ENCODE assay signal across 12 cellular contexts in the genomic region with DNA sequence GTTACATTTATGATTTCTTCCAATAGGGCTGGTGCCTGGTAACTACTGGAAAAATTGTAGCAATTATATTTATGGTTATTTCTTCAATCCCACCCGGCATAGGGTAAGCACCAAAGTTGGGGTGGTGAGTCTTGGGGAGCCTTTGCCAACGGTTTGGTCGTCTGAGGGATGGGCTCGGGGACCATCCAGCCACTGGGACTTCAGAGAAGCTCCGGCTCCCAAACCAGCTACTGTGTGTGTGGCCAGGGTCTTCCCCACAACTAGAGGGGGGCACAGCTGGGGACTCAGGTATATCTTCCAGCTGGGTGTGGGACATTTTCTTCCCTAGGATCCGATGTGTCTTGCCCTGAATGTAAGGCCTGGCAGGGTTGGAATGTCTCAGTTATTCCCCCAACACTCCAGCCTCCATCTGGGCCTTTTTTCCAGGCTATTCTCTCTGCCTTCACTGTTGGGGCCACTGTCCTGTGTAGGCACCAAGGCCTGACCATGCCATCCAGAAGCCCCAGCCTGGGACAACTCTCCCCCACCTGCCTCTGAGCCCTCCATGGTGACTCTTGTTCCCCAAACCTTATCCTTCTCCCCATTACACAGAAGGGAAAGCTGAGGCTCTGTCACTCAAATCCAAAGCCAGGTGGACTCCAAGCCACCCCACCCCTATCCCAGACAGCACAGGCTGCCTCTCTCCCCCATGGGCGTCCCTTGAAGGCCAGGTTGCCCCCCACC. TPM values are rescaled to one million over a fixed set of nuclear protein-coding genes. Genes with fewer than 3 reads are reported as not detected.
DNase-seq lines count a peak whose midpoint lies in the region; TF ChIP-seq lines count a peak whose summit lies in the region.
"Had no signal": no experiment of that assay in that cellular context is flagged by ENCODE, and none has a peak within 500 bp of the region (broad histone marks: within the 10 kb centered on the region; RNA-seq: fewer than 3 reads in every experiment).

No MANE protein-coding gene starts in this region.

- H3K36me3 ChIP-seq in Peyer's patch (peaks cover 0 to 30% (median 0%) of the 10 kb centered on the region in 3 donors), stomach (peaks cover 22 to 47% (median 37%) of the 10 kb centered on the region in 4 donors)

- no peak for TF ChIP-seq CTCF in Peyer's patch (IDR thresholded peaks at IDR 0.05)
- no peak for TF ChIP-seq CTCF in stomach (IDR thresholded peaks at IDR 0.05)
- no peak for TF ChIP-seq CTCF in progenitor cell of endocrine pancreas (IDR thresholded peaks at IDR 0.05; ENCODE audit: unreplicated experiment)

- TF ChIP-seq EP300 in stomach (IDR thresholded peaks at IDR 0.05), result no peak

- H3K4me1 Mint-ChIP-seq in activated CD4-positive, alpha-beta T cell treated with anti-CD3 and anti-CD28 coated beads, Interleukin-2, amount 10 ng/mL, durations not matched to agents 24 days and 14 days, result peaks cover 26% of the 10 kb centered on the region
- no peaks in the 10 kb centered on the region for H3K4me1 Mint-ChIP-seq in progenitor cell of endocrine pancreas (ENCODE audit: low read depth)

- peak overlapping the region in 3 of 4 donors; percentile 75 to 91 (median 81) for H3K27ac ChIP-seq in Peyer's patch
- peak overlapping the region; percentile 82 to 89 (median 85) for H3K27ac ChIP-seq in stomach

- TF ChIP-seq POLR2A in Peyer's patch (IDR thresholded peaks at IDR 0.05), result no peak
- no peak for TF ChIP-seq POLR2A in stomach (IDR thresholded peaks at IDR 0.05)

- no peaks in the 10 kb centered on the region for H3K27me3 Mint-ChIP-seq in activated CD4-positive, alpha-beta T cell treated with anti-CD3 and anti-CD28 coated beads, Interleukin-2, amount 10 ng/mL, durations not matched to agents 24 days and 14 days
- H3K27me3 Mint-ChIP-seq in progenitor cell of endocrine pancreas, result peaks cover 22% of the 10 kb centered on the region

- WGBS in stomach, 5 donors, result 85 to 94% (median 87%) methylated on average over 6 to 7 of the region's 7 CpGs

- H3K27me3 ChIP-seq in Peyer's patch (no peaks in the 10 kb centered on the region), stomach (no peaks in the 10 kb centered on the region)

- peaks cover 30% of the 10 kb centered on the region for H3K36me3 Mint-ChIP-seq in activated CD4-positive, alpha-beta T cell treated with anti-CD3 and anti-CD28 coated beads, Interleukin-2, amount 10 ng/mL, durations not matched to agents 24 days and 14 days (ENCODE audit: low read depth)
- H3K36me3 Mint-ChIP-seq in progenitor cell of endocrine pancreas (ENCODE audit: insufficient read depth), result peaks cover 18% of the 10 kb centered on the region

- DNase-seq in activated CD4-positive, alpha-beta T cell treated with anti-CD3 and anti-CD28 coated beads, Interleukin-2, amount 10 ng/mL, durations not matched to agents 24 days and 14 days, result no peak
- no peak for DNase-seq in activated CD4-positive, alpha-beta T cell treated with anti-CD3 and anti-CD28 coated beads for 4 hours
- DNase-seq in Peyer's patch (no peak), germinal center (ENCODE audit: low spot score) (peak; percentile 25), stomach (no peak), progenitor cell of endocrine pancreas (ENCODE audit: low spot score, unreplicated experiment) (no peak), GM19238 (ENCODE audit: insufficient read length, low spot score) (no peak), AG20443 (ENCODE audit: low spot score) (no peak)
- DNase-seq: activated CD8-positive, alpha-beta memory T cell treated with anti-CD3 and anti-CD28 coated beads, Interleukin-2, amount 50 U/mL, for 4 hours; foreskin melanocyte; mesendoderm; stimulated activated CD4-positive, alpha-beta T cell treated with anti-CD3 and anti-CD28 coated beads, Interleukin-12 subunit alpha, Interleukin-12 subunit beta, amount 100 ng/mL, for 4 hours had no signal

- peak overlapping the region; percentile 50 for H3K4me3 Mint-ChIP-seq in activated CD4-positive, alpha-beta T cell treated with anti-CD3 and anti-CD28 coated beads, Interleukin-2, amount 10 ng/mL, durations not matched to agents 24 days and 14 days
- H3K4me3 Mint-ChIP-seq in progenitor cell of endocrine pancreas (ENCODE audit: low read depth), result no peak overlapping the region

- no peaks in the 10 kb centered on the region for H3K9me3 ChIP-seq in Peyer's patch
- no peaks in the 10 kb centered on the region for H3K9me3 ChIP-seq in stomach

- H3K4me3 ChIP-seq in Peyer's patch (no peak overlapping the region), stomach (no peak overlapping the region)

- H3K4me1 ChIP-seq in Peyer's patch (peaks cover 0 to 25% (median 12%) of the 10 kb centered on the region in 4 donors), stomach (peaks cover 16 to 56% (median 31%) of the 10 kb centered on the region in 4 donors)

- no peak overlapping the region for H3K27ac Mint-ChIP-seq in activated CD4-positive, alpha-beta T cell treated with anti-CD3 and anti-CD28 coated beads, Interleukin-2, amount 10 ng/mL, durations not matched to agents 24 days and 14 days
- H3K27ac Mint-ChIP-seq in progenitor cell of endocrine pancreas, result no peak overlapping the region

- intact Hi-C loops in activated CD4-positive, alpha-beta T cell treated with anti-CD3 and anti-CD28 coated beads, Interleukin-2, amount 10 ng/mL, durations not matched to agents 24 days and 14 days (cut with micrococcal nuclease), result no loop called here
- intact Hi-C loops in stomach (cut with DNase I; ENCODE audit: low total_unique reads), result no loop called here

- no peaks in the 10 kb centered on the region for H3K9me3 Mint-ChIP-seq in activated CD4-positive, alpha-beta T cell treated with anti-CD3 and anti-CD28 coated beads, Interleukin-2, amount 10 ng/mL, durations not matched to agents 24 days and 14 days
- no peaks in the 10 kb centered on the region for H3K9me3 Mint-ChIP-seq in progenitor cell of endocrine pancreas (ENCODE audit: low read depth)

RNA-seq across cellular contexts. Expression of a gene that starts 1.1 kb away (rescaled TPM):
- 49.4 and 52.7 TPM in 2 replicates for total RNA-seq in activated CD4-positive, alpha-beta T cell treated with anti-CD3 and anti-CD28 coated beads, Interleukin-2, amount 10 ng/mL, durations not matched to agents 24 days and 14 days
- total RNA-seq in Peyer's patch (100 to 1,000 TPM in 1 of 4 donors, 10 to 100 TPM in 3; 54.9 to 109 (median 60.7) TPM), stomach (100 to 1,000 TPM in 1 of 5 donors, 10 to 100 TPM in 3, not detected in 1; 37.3 to 199 (median 43.9) TPM), progenitor cell of endocrine pancreas (not detected in 2 replicates)
- polyA plus RNA-seq in stomach, result 100 to 1,000 TPM in 1 of 3 donors, 10 to 100 TPM in 2; 53.2 to 103 (median 82.9) TPM

RNA-seq across cellular contexts. Expression of a gene that starts 19.5 kb away (rescaled TPM):
- total RNA-seq in activated CD4-positive, alpha-beta T cell treated with anti-CD3 and anti-CD28 coated beads, Interleukin-2, amount 10 ng/mL, durations not matched to agents 24 days and 14 days, result 19.6 and 20.7 TPM in 2 replicates
- total RNA-seq in Peyer's patch, result 10 to 100 TPM; 19.7 to 45.4 (median 28.2) TPM
- total RNA-seq in stomach, result 100 to 1,000 TPM in 1 of 5 donors, 10 to 100 TPM in 3, 1 to 10 TPM in 1; 6.6 to 490 (median 22.2) TPM
- 1 to 10 TPM; 2.0 to 5.5 (median 2.6) TPM for polyA plus RNA-seq in stomach
- total RNA-seq in progenitor cell of endocrine pancreas, result 58.9 and 61.2 TPM in 2 replicates

RNA-seq across cellular contexts. Expression of a gene that starts 20.5 kb away (rescaled TPM):
- 18.4 and 20.9 TPM in 2 replicates for total RNA-seq in activated CD4-positive, alpha-beta T cell treated with anti-CD3 and anti-CD28 coated beads, Interleukin-2, amount 10 ng/mL, durations not matched to agents 24 days and 14 days
- total RNA-seq in Peyer's patch (10 to 100 TPM in 3 of 4 donors, 1 to 10 TPM in 1; 4.1 to 19.6 (median 16.0) TPM), stomach (100 to 1,000 TPM in 1 of 5 donors, 10 to 100 TPM in 2, 1 to 10 TPM in 2; 5.9 to 200 (median 13.0) TPM), progenitor cell of endocrine pancreas (10.6 and 11.5 TPM in 2 replicates)
- polyA plus RNA-seq in stomach, result 10 to 100 TPM; 11.6 to 15.4 (median 13.3) TPM

RNA-seq across cellular contexts. Expression of a gene that starts 31.4 kb away (rescaled TPM):
- total RNA-seq in activated CD4-positive, alpha-beta T cell treated with anti-CD3 and anti-CD28 coated beads, Interleukin-2, amount 10 ng/mL, durations not matched to agents 24 days and 14 days, result 9.6 and 10.3 TPM in 2 replicates
- 1 to 10 TPM in 3 of 4 donors, not detected in 1; 6.1 to 9.5 (median 8.3) TPM for total RNA-seq in Peyer's patch
- 1 to 10 TPM in 3 of 5 donors, under 1 TPM in 1, not detected in 1; 0.87 to 2.2 (median 1.7) TPM for total RNA-seq in stomach
- 1 to 10 TPM; 1.4 to 2.2 (median 2.0) TPM for polyA plus RNA-seq in stomach
- 3.3 and 5.1 TPM in 2 replicates for total RNA-seq in progenitor cell of endocrine pancreas

RNA-seq across cellular contexts. Expression of a gene that starts 53.7 kb away (rescaled TPM):
- 0.14 and 0.37 TPM in 2 replicates for total RNA-seq in activated CD4-positive, alpha-beta T cell treated with anti-CD3 and anti-CD28 coated beads, Interleukin-2, amount 10 ng/mL, durations not matched to agents 24 days and 14 days
- total RNA-seq in Peyer's patch (1 to 10 TPM in 3 of 4 donors, not detected in 1; 3.9 to 8.3 (median 8.3) TPM), stomach (10 to 100 TPM in 3 of 5 donors, 1 to 10 TPM in 1, under 1 TPM in 1; 0.87 to 25.4 (median 11.4) TPM), progenitor cell of endocrine pancreas (0.53 and 1.6 TPM in 2 replicates)
- under 1 TPM in 1 of 3 donors, not detected in 2; 0.95 TPM for polyA plus RNA-seq in stomach
